Comparison of ENCODE assay signal across 2 cellular contexts in genomic region chr17:63426041-63426916, GRCh38.
TF ChIP-seq lines count a peak whose summit lies in the region.

No MANE protein-coding gene starts in this region.

TF ChIP-seq in GM23338, 12 proteins besides CTCF, POLR2A, EP300 and RAD21:
- TF ChIP-seq ZNF114 (CRISPR knock-in tag; IDR thresholded peaks at IDR 0.05) (no peak), REST (IDR thresholded peaks at IDR 0.05; ENCODE audit: unreplicated experiment) (no peak), POLR2AphosphoS5 (IDR thresholded peaks at IDR 0.05; ENCODE audit: low read depth) (no peak), STAT1 (IDR thresholded peaks at IDR 0.05; ENCODE audit: unreplicated experiment) (no peak), EZH2 (IDR thresholded peaks at IDR 0.05; ENCODE audit: low read depth, unreplicated experiment) (no peak), JUNB (IDR thresholded peaks at IDR 0.05; ENCODE audit: unreplicated experiment) (no peak), ZNF331 (CRISPR knock-in tag; IDR thresholded peaks at IDR 0.05; ENCODE audit: low read depth) (no peak), ETS1 (IDR thresholded peaks at IDR 0.05) (no peak), CREB1 (CRISPR knock-in tag; IDR thresholded peaks at IDR 0.05; ENCODE audit: low read depth) (no peak), ZNF462 (CRISPR knock-in tag; IDR thresholded peaks at IDR 0.05) (no peak), EZH2phosphoT487 (IDR thresholded peaks at IDR 0.05; ENCODE audit: unreplicated experiment) (no peak), NANOG (IDR thresholded peaks at IDR 0.05; ENCODE audit: borderline replicate concordance) (no peak)

TF ChIP-seq in K562, 482 proteins besides CTCF, POLR2A, EP300 and RAD21:
- TF ChIP-seq CREB1 (IDR thresholded peaks at IDR 0.05) (no peak), CREB1 (CRISPR knock-in tag; IDR thresholded peaks at IDR 0.05) (no peak), ZKSCAN1 (IDR thresholded peaks at IDR 0.05; ENCODE audit: low read depth, low read length) (0 out of 2 replicates have a peak, but pooled peaks have one; percentile 21), SNIP1 (IDR thresholded peaks at IDR 0.05; ENCODE audit: low read depth) (no peak), ETS2 (tag; IDR thresholded peaks at IDR 0.05; ENCODE audit: borderline replicate concordance, poor library complexity, severe bottlenecking) (no peak), RFX7 (CRISPR knock-in tag; IDR thresholded peaks at IDR 0.05) (no peak), RBM15 (IDR thresholded peaks at IDR 0.05; ENCODE audit: insufficient read depth, low read length) (no peak)
TF ChIP-seq in K562: peak in this region for 1.
